14 cellular contexts compared by ENCODE assay signal in the genomic region with DNA sequence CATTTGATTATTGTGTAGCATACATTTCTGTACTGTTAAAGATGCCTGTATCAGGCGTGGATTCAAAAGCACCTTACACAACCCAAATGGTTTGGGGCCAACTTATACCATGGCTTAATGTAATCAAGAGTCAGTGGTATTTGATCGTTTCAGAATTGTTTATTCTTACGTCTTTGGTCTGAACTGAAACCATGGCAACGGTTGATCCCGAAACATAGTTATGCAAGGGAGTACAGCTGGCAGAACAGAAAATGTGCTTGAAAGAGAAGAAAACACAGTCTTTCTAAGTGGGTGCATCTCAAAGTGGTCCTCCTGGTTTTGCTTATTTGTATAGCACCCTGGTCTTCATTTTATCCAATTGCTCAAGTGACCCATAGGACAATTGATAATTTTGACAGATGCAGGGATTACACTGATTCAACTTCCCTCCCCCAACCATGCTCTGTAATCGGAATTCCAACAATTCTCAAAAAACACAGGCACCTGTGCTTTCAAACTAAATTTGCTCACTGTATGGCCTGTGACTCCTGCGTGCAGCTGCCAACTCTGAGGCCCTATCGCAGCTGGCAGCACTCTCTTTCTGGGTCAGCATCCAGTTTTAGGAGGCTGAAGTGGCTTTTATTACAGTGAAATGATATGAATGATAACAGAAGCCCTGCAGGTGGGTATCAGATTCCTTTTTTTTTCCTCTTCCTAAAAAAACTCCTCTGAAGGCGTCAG.
A peak's percentile ranks its signal among the peaks of the same experiment; 100 is the strongest.
DNase-seq lines count a peak whose midpoint lies in the region; ATAC-seq and TF ChIP-seq lines count a peak whose summit lies in the region.
"Had no signal": no experiment of that assay in that cellular context is flagged by ENCODE, and none has a peak within 500 bp of the region (broad histone marks: within the 10 kb centered on the region; RNA-seq: fewer than 3 reads in every experiment).

No MANE protein-coding gene starts in this region.

- peak overlapping the region; percentile 48 for H3K27ac ChIP-seq in angular gyrus (ENCODE audit: low read depth, low read length)
- no peak overlapping the region for H3K27ac ChIP-seq in H9 (ENCODE audit: insufficient read length, low read depth, low read length)
- H3K27ac ChIP-seq: KMS-11, SK-N-MC had no signal

- H2BK12ac ChIP-seq in H9 (ENCODE audit: insufficient read length, low read depth, low read length) = no peak overlapping the region

- H3K27ac Mint-ChIP-seq in H9 = 0 out of 7 replicates have a peak overlapping the region, but pooled peaks of 1 of the 3 experiments have one; percentile 65

- H2BK15ac ChIP-seq in H9 (ENCODE audit: low read depth, low read length) = no peak overlapping the region

- no peak overlapping the region for H3K4me3 Mint-ChIP-seq in H9

- H2AK5ac ChIP-seq in H9 (ENCODE audit: insufficient read length, low read length) = no peak overlapping the region

- no peak overlapping the region for H3K4me2 ChIP-seq in H9 (ENCODE audit: insufficient read depth, insufficient read length, low read length)
- H3K4me2 ChIP-seq: KMS-11 had no signal

- no peaks in the 10 kb centered on the region; the same call in 1 of the 2 replicates for H3K4me1 ChIP-seq in H9 (ENCODE audit: insufficient read depth, low read length)

- no peaks in the 10 kb centered on the region for H3K27me3 ChIP-seq in H9 (ENCODE audit: insufficient read depth, low read length)
- H3K27me3 ChIP-seq: body of pancreas had no signal

- H2BK20ac ChIP-seq in H9 (ENCODE audit: low read depth, low read length, poor library complexity, severe bottlenecking) = no peak overlapping the region

- no peaks in the 10 kb centered on the region for H4K20me1 ChIP-seq in H9 (ENCODE audit: control insufficient read depth, insufficient read depth, insufficient read length)

- DNase-seq in AG08395 (ENCODE audit: low spot score) (peak; percentile 6), M059J (ENCODE audit: low read depth) (peak; percentile 3), left colon (no peak), H9 (no peak), C1 segment of cervical spinal cord (lab: John Stamatoyannopoulos, UW) (no peak)
- no peak for DNase-seq in effector CD8-positive, alpha-beta T cell (lab: John Stamatoyannopoulos, UW)
- DNase-seq: AML-193; stimulated activated CD4-positive, alpha-beta T cell treated with anti-CD3 and anti-CD28 coated beads, Interleukin-4, amount 100 ng/mL, for 1 hour; stimulated activated naive CD4-positive, alpha-beta T cell had no signal

- H3K18ac ChIP-seq in H9 (ENCODE audit: insufficient read length, low read depth, low read length) = no peak overlapping the region

- no peak overlapping the region for H4K8ac ChIP-seq in H9 (replicated peaks; ENCODE audit: insufficient read length, low read depth, low read length)

- no peak overlapping the region for H3K23ac ChIP-seq in H9 (ENCODE audit: insufficient read length, low read depth, low read length)

- no peaks in the 10 kb centered on the region for H3K79me1 ChIP-seq in H9 (ENCODE audit: insufficient read depth, low read depth, low read length, poor library complexity, severe bottlenecking)

- H2BK120ac ChIP-seq in H9 (ENCODE audit: low read depth, low read length, poor library complexity, severe bottlenecking) = no peak overlapping the region

- H3K9me3 ChIP-seq in H9 (ENCODE audit: control insufficient read depth, low read depth, low read length) = no peaks in the 10 kb centered on the region
- H3K9me3 ChIP-seq: body of pancreas had no signal

- peaks cover 0 to 7% (median 7%) of the 10 kb centered on the region in 3 experiments; a peak in 5 of 7 replicates for H3K36me3 Mint-ChIP-seq in H9 (ENCODE audit: insufficient read depth in 1 of 3, low read depth in 3 of 3)

- H3K9ac ChIP-seq in H9 (ENCODE audit: extremely low read depth, insufficient read length, low read length) = no peak overlapping the region
- H3K9ac ChIP-seq: KMS-11 had no signal

- no CpG with 5 or more reads among the region's 9 CpGs for WGBS in H9 (ENCODE audit: extremely low coverage, insufficient read length, low lambda C conversion rate)

- H3K14ac ChIP-seq in H9 (ENCODE audit: insufficient read depth, low read length) = no peak overlapping the region

- peaks cover 13 to 15% of the 10 kb centered on the region in 2 experiments for H3K4me1 Mint-ChIP-seq in H9

- H3K23me2 ChIP-seq in H9 (ENCODE audit: insufficient read length, low read depth, low read length, poor library complexity, severe bottlenecking) = no peaks in the 10 kb centered on the region

- H3K9me3 Mint-ChIP-seq in H9 = peaks cover 6 to 7% of the 10 kb centered on the region in 2 experiments

- H4K5ac ChIP-seq in H9 (ENCODE audit: insufficient read length, low read depth, low read length) = no peak overlapping the region

- intact Hi-C loops in left colon (cut with DNase I, micrococcal nuclease) = no loop called here

- no peak overlapping the region for H3K56ac ChIP-seq in H9 (ENCODE audit: insufficient read length, low read depth, low read length)

- no peak overlapping the region for H3T11ph ChIP-seq in H9 (ENCODE audit: low read length)

- no peak overlapping the region for H4K91ac ChIP-seq in H9 (ENCODE audit: insufficient read length, low read depth, low read length)

- ATAC-seq in left colon = peak; percentile 27
- no peak for ATAC-seq in GM18520 (IDR thresholded peaks at IDR 0.05; ENCODE audit: unreplicated experiment)
- ATAC-seq: body of pancreas had no signal

- H2BK5ac ChIP-seq in H9 (ENCODE audit: insufficient read length, low read length) = no peak overlapping the region

- H3K79me2 ChIP-seq in H9 (ENCODE audit: insufficient read depth, low read length) = no peaks in the 10 kb centered on the region

- no peaks in the 10 kb centered on the region for H3K27me3 Mint-ChIP-seq in H9 (ENCODE audit: low read depth)

- no peak overlapping the region for H2AFZ ChIP-seq in H9 (ENCODE audit: low read length)

- no peak for TF ChIP-seq CTCF in H9 (conservative IDR thresholded peaks at IDR 0.05)

- no peak overlapping the region for H3K4ac ChIP-seq in H9 (ENCODE audit: low read depth, low read length)

Comparison
In these comparisons a context has a peak if more than half of its experiments do, and no peak if none do; other contexts are left out.
1. DNase-seq: peak in AG08395 (single experiment) and M059J (single experiment); none in left colon (0 of 2), H9 (single experiment), effector CD8-positive, alpha-beta T cell (single experiment) and C1 segment of cervical spinal cord (0 of 14).